ENCODE assay signal across 12 cellular contexts in the genomic region with DNA sequence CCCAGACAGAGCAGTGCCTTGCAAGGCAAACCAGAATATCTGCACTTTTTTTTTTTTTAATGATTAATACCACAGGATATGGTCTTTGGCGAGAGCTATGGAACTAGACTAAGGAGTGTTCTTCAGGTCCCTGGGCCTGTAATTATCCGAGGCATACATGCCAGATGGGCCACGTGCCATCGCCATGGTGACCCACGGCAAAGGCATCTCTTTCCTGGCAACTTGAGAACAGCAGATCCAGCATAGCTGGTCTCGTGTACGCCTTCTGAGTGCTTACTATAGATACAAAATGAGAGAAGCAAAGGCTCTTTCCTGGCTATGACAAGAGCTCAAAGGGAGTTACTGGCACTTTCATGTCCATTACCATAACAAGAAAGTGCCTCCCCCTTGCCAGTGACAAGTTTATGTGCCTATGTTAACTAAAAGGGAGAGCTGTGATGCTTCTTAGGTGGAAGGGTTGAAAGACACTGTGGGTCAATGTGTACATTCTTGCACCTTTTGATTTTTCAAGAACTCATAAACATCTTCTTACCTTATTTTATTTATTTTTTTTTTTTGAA. TPM values are rescaled to one million over a fixed set of nuclear protein-coding genes. Genes with fewer than 3 reads are reported as not detected.
DNase-seq lines count a peak whose midpoint lies in the region; ATAC-seq and TF ChIP-seq lines count a peak whose summit lies in the region.
"Had no signal": no experiment of that assay in that cellular context is flagged by ENCODE, and none has a peak within 500 bp of the region (broad histone marks: within the 10 kb centered on the region; RNA-seq: fewer than 3 reads in every experiment).

No MANE protein-coding gene starts in this region.

- H2AFZ ChIP-seq in hepatocyte (no peak overlapping the region), smooth muscle cell (ENCODE audit: low read depth) (no peak overlapping the region)

- 54% methylated on average over 7 of the region's 7 CpGs for WGBS in hepatocyte (ENCODE audit: low lambda C conversion rate, missing lambda C conversion rate)
- 68% methylated on average over 7 of the region's 7 CpGs for WGBS in smooth muscle cell (ENCODE audit: low lambda C conversion rate)

- H3K9me2 ChIP-seq in hepatocyte (replicated peaks; ENCODE audit: insufficient read depth) = no peaks in the 10 kb centered on the region

- H3K4me1 Mint-ChIP-seq in HFFc6 (ENCODE audit: low read depth) = peaks cover 9% of the 10 kb centered on the region
- H3K4me1 Mint-ChIP-seq: stimulated activated naive CD8-positive, alpha-beta T cell treated with anti-CD3 and anti-CD28 coated beads, Interleukin-15, amount 100 ng/mL, for 72 hours had no signal

- no peaks in the 10 kb centered on the region; the same call in 1 of the 2 replicates for H3K27me3 Mint-ChIP-seq in HFFc6 (ENCODE audit: insufficient read depth)

- H3K4me1 ChIP-seq in hepatocyte (ENCODE audit: insufficient read depth) = no peaks in the 10 kb centered on the region
- H3K4me1 ChIP-seq in smooth muscle cell (ENCODE audit: low read depth) = peaks cover 9% of the 10 kb centered on the region

- no peak overlapping the region for H3K4me3 Mint-ChIP-seq in HFFc6
- H3K4me3 Mint-ChIP-seq: immature natural killer cell; stimulated activated naive CD8-positive, alpha-beta T cell treated with anti-CD3 and anti-CD28 coated beads, Interleukin-15, amount 100 ng/mL, for 72 hours had no signal

- H3K36me3 ChIP-seq in hepatocyte (replicated peaks; ENCODE audit: insufficient read depth, low read depth) (no peaks in the 10 kb centered on the region), smooth muscle cell (ENCODE audit: low read depth) (no peaks in the 10 kb centered on the region)

- peak overlapping the region; percentile 64 for H3K27ac Mint-ChIP-seq in HFFc6
- H3K27ac Mint-ChIP-seq: immature natural killer cell; stimulated activated naive CD8-positive, alpha-beta T cell treated with anti-CD3 and anti-CD28 coated beads, Interleukin-15, amount 100 ng/mL, for 72 hours had no signal

- H3K9ac ChIP-seq in smooth muscle cell (ENCODE audit: low read depth) = no peak overlapping the region

- no peaks in the 10 kb centered on the region for H3K36me3 Mint-ChIP-seq in HFFc6 (ENCODE audit: low read depth)
- H3K36me3 Mint-ChIP-seq: immature natural killer cell had no signal

- H3K9me3 ChIP-seq in hepatocyte (ENCODE audit: low read depth) (no peaks in the 10 kb centered on the region), smooth muscle cell (replicated peaks; ENCODE audit: low read depth) (no peaks in the 10 kb centered on the region)

- no peaks in the 10 kb centered on the region for H3F3A ChIP-seq in smooth muscle cell (ENCODE audit: low read depth)

- peak; percentile 90 for DNase-seq in HFFc6
- peak; percentile 92 for DNase-seq in astrocyte of the hippocampus (ENCODE audit: low read depth, low spot score)
- DNase-seq in hepatocyte (ENCODE audit: low spot score) = peak; percentile 9
- no peak for DNase-seq in smooth muscle cell (lab: John Stamatoyannopoulos, UW; ENCODE audit: unreplicated experiment)
- DNase-seq in AML-193 (lab: John Stamatoyannopoulos, UW) = no peak
- DNase-seq: immature natural killer cell; NCI-H1436; stimulated activated naive CD8-positive, alpha-beta T cell treated with anti-CD3 and anti-CD28 coated beads, Interleukin-15, amount 100 ng/mL, for 72 hours had no signal

- H3K27me3 ChIP-seq in hepatocyte = peaks cover 7% of the 10 kb centered on the region
- H3K27me3 ChIP-seq in smooth muscle cell (ENCODE audit: low read depth) = no peaks in the 10 kb centered on the region

- no peaks in the 10 kb centered on the region for H3K79me2 ChIP-seq in hepatocyte
- no peaks in the 10 kb centered on the region for H3K79me2 ChIP-seq in smooth muscle cell (ENCODE audit: low read depth)

- TF ChIP-seq CTCF in HFFc6 (IDR thresholded peaks at IDR 0.05) (no peak), hepatocyte (IDR thresholded peaks at IDR 0.05; ENCODE audit: poor library complexity) (no peak), smooth muscle cell (IDR thresholded peaks at IDR 0.05; ENCODE audit: borderline replicate concordance, insufficient read depth, poor library complexity, severe bottlenecking) (no peak)

- H4K20me1 ChIP-seq in hepatocyte (ENCODE audit: insufficient read depth, poor library complexity, severe bottlenecking) (no peaks in the 10 kb centered on the region), smooth muscle cell (ENCODE audit: low read depth) (no peaks in the 10 kb centered on the region)

- no peak overlapping the region for H3K4me3 ChIP-seq in hepatocyte
- H3K4me3 ChIP-seq in smooth muscle cell = no peak overlapping the region

- no peaks in the 10 kb centered on the region for H3K9me3 Mint-ChIP-seq in HFFc6
- H3K9me3 Mint-ChIP-seq: stimulated activated naive CD8-positive, alpha-beta T cell treated with anti-CD3 and anti-CD28 coated beads, Interleukin-15, amount 100 ng/mL, for 72 hours had no signal

- H3K4me2 ChIP-seq in hepatocyte (no peak overlapping the region), smooth muscle cell (no peak overlapping the region)

- H3K27ac ChIP-seq in hepatocyte (no peak overlapping the region), smooth muscle cell (ENCODE audit: low read depth) (peak overlapping the region; percentile 19)

- no peak for ATAC-seq in GM18907 (IDR thresholded peaks at IDR 0.05; ENCODE audit: unreplicated experiment)
- no peak for ATAC-seq in HG03442 (IDR thresholded peaks at IDR 0.05; ENCODE audit: unreplicated experiment)
- ATAC-seq in HG02938 (IDR thresholded peaks at IDR 0.05; ENCODE audit: unreplicated experiment) = no peak
- ATAC-seq: stimulated activated naive CD8-positive, alpha-beta T cell treated with anti-CD3 and anti-CD28 coated beads, Interleukin-15, amount 100 ng/mL, for 72 hours had no signal

RNA-seq across cellular contexts. Expression of gene GLI3, which starts 26.0 kb away (rescaled TPM):
- 10 to 100 TPM; 12.5 to 23.0 (median 21.7) TPM for total RNA-seq in HFFc6 (2021; fragmentation: NEBNext Ultra II Directional; extraction: Animal tissue kit (Norgen Biotek cat#: 25700))
- total RNA-seq in hepatocyte (3.6 and 5.5 TPM in 2 replicates), smooth muscle cell (31.1 and 31.2 TPM in 2 replicates)
- polyA plus RNA-seq in hepatocyte (20.0 and 25.2 TPM in 2 replicates), smooth muscle cell (68.2 and 70.4 TPM in 2 replicates)
- total RNA-seq: G401 had no signal

Comparison
In these comparisons a context has a peak if more than half of its experiments do, and no peak if none do; other contexts are left out.
1. DNase-seq: peak in HFFc6 (single experiment), astrocyte of the hippocampus (single experiment) and hepatocyte (single experiment); none in smooth muscle cell (single experiment) and AML-193 (0 of 2).